Comparison of ENCODE assay signal across 22 cellular contexts in the genomic region with DNA sequence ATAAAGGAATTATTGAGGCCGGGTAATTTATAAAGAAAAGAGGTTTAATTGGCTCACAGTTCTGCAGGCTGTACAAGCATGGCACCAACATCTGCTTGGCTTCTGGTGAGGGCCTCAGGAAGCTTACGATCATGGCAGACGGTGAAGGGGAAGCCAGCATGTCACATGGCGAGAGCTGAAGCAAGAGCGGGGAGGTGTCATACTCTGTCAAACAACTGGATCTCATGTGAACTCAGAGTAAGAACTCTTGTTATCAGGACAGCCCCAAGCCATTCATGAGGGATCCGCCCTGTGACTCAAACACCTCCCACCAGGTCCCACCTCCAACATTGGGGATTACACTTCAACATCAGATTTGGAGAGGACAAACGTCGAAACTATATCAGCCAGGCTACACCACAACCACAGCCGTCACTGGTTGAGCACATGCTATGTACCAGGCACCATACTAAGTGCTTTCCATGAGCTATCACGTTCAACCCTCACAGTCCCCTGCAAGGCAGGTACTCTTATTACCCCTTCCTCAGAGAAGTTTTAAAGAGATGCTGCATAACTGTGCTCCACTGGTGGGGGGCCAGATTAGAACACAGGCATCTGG.
"Had no signal": no experiment of that assay in that cellular context is flagged by ENCODE, and none has a peak within 500 bp of the region (broad histone marks: within the 10 kb centered on the region; RNA-seq: fewer than 3 reads in every experiment).

No MANE protein-coding gene starts in this region.

- H3K27ac ChIP-seq: lower lobe of right lung, neural progenitor cell, testis had no signal

- H3K36me3 Mint-ChIP-seq: neural progenitor cell, type B pancreatic cell had no signal

- H3K4me3 Mint-ChIP-seq: activated B cell treated with CpG ODN at 0.5 μM for 24 hours; activated naive CD4-positive, alpha-beta T cell treated with anti-CD3 and anti-CD28 coated beads for 36 hours; naive thymus-derived CD4-positive, alpha-beta T cell; neural progenitor cell; stimulated activated naive B cell treated with anti-CD40 and anti-IgM and Interleukin-4, amounts not matched to agents 10 μg/mL and 1 μg/mL and 100 μg/mL, for 72 hours; T-cell; T-helper 2 cell treated with Interferon-gamma antibody and Interleukin-4, amounts not matched to agents 5 μg/mL and 100 μg/mL, for 36 hours; type B pancreatic cell had no signal

- H3K4me1 ChIP-seq: testis had no signal

- H3K4me3 ChIP-seq: lower lobe of right lung, neural progenitor cell, sigmoid colon, testis had no signal

- FAIRE-seq: endometrium, kidney had no signal

- H3K27me3 Mint-ChIP-seq: activated B cell treated with CpG ODN at 0.5 μM for 24 hours; stimulated activated naive B cell treated with anti-CD40 and anti-IgM and Interleukin-4, amounts not matched to agents 10 μg/mL and 1 μg/mL and 100 μg/mL, for 72 hours; T-cell; type B pancreatic cell had no signal

- H3K27ac Mint-ChIP-seq: activated B cell treated with CpG ODN at 0.5 μM for 24 hours; activated naive CD4-positive, alpha-beta T cell treated with anti-CD3 and anti-CD28 coated beads for 36 hours; neural progenitor cell; stimulated activated naive B cell treated with anti-CD40 and anti-IgM and Interleukin-4, amounts not matched to agents 10 μg/mL and 1 μg/mL and 100 μg/mL, for 72 hours; T-cell; T-helper 2 cell treated with Interferon-gamma antibody and Interleukin-4, amounts not matched to agents 5 μg/mL and 100 μg/mL, for 36 hours; type B pancreatic cell had no signal

- H3K4me1 Mint-ChIP-seq: T-cell had no signal

- H2AFZ ChIP-seq: neural progenitor cell had no signal

- H3K9me3 Mint-ChIP-seq: activated B cell treated with CpG ODN at 0.5 μM for 24 hours; activated naive CD4-positive, alpha-beta T cell treated with anti-CD3 and anti-CD28 coated beads for 36 hours; naive thymus-derived CD4-positive, alpha-beta T cell; neural progenitor cell; stimulated activated naive B cell treated with anti-CD40 and anti-IgM and Interleukin-4, amounts not matched to agents 10 μg/mL and 1 μg/mL and 100 μg/mL, for 72 hours; T-cell; T-helper 2 cell treated with Interferon-gamma antibody and Interleukin-4, amounts not matched to agents 5 μg/mL and 100 μg/mL, for 36 hours; type B pancreatic cell had no signal

- H3K9ac ChIP-seq: neural progenitor cell had no signal

- H3K36me3 ChIP-seq: lower lobe of right lung, neural progenitor cell, sigmoid colon had no signal

- H3K27me3 ChIP-seq: neural progenitor cell, sigmoid colon, testis had no signal

- DNase-seq: activated B cell treated with CpG ODN at 0.5 μM for 24 hours; activated CD4-positive, alpha-beta T cell treated with anti-CD3 and anti-CD28 coated beads for 4 hours; activated CD4-positive, alpha-beta T cell treated with anti-CD3 and anti-CD28 coated beads, Interleukin-2, amount 50 U/mL, for 48 hours; activated effector memory CD4-positive, alpha-beta T cell treated with Interleukin-2 at 50 U/mL for 16 hours; activated naive CD4-positive, alpha-beta T cell treated with anti-CD3 and anti-CD28 coated beads for 36 hours; activated T-cell treated with anti-CD3 and anti-CD28 coated beads, Interleukin-2, amount 50 U/mL, for 48 hours; amygdala; cerebellar nuclear complex; effector CD4-positive, alpha-beta T cell; kidney; lower lobe of right lung; naive thymus-derived CD4-positive, alpha-beta T cell; sigmoid colon; stimulated activated CD4-positive, alpha-beta T cell treated with anti-CD3 and anti-CD28 coated beads, Interleukin-2, amount 100 ng/mL, for 48 hours; stimulated activated CD8-positive, alpha-beta memory T cell treated with anti-CD3 and anti-CD28 coated beads, Interleukin-4, amount 100 ng/mL, for 48 hours; stimulated activated naive B cell treated with anti-CD40 and anti-IgM and Interleukin-4, amounts not matched to agents 10 μg/mL and 1 μg/mL and 100 μg/mL, for 72 hours; T-cell; testis had no signal

- H3K9me3 ChIP-seq: lower lobe of right lung, sigmoid colon, testis had no signal

- ATAC-seq: naive thymus-derived CD4-positive, alpha-beta T cell; stimulated activated naive B cell treated with anti-CD40 and anti-IgM and Interleukin-4, amounts not matched to agents 10 μg/mL and 1 μg/mL and 100 μg/mL, for 72 hours; T-cell had no signal

- H3K4me2 ChIP-seq: neural progenitor cell had no signal
